In the genomic region with DNA sequence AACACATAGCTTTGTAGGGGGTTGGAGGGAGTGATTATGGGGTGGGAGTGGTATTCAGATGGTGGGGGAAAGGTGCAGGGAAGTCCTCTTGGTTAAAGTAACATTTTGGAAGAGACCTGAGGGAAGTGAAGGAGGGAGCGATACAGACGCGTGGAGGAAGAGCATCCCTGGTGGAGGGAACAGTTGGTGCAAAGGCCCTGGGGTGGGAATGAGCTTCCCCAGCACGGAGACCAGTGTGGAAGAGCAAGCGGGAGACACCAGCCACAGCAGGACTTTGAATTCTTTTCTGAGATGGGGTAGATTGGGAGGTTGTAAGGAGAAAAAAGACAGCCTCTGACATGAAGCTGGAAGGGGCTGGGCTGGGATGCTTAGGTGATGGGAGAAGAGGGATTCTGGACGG, we compare ENCODE assay signal across 10 cellular contexts. TPM values are rescaled to one million over a fixed set of nuclear protein-coding genes. Genes with fewer than 3 reads are reported as not detected.
DNase-seq lines count a peak whose midpoint lies in the region; ATAC-seq, FAIRE-seq and TF ChIP-seq lines count a peak whose summit lies in the region.
"Had no signal": no experiment of that assay in that cellular context is flagged by ENCODE, and none has a peak within 500 bp of the region (broad histone marks: within the 10 kb centered on the region; RNA-seq: fewer than 3 reads in every experiment).

No MANE protein-coding gene starts in this region.

- intact Hi-C loops in right cardiac atrium (cut with DNase I) (loop anchor here in 1 of 4 donors (10.0 kb wide), 1 partner anchor 50 kb away; no protein-coding TSS in a partner anchor), Right ventricle myocardium superior (cut with DNase I) (no loop called here)
- intact Hi-C loops in naive thymus-derived CD4-positive, alpha-beta T cell (cut with micrococcal nuclease), result no loop called here

- H3K36me3 ChIP-seq in naive thymus-derived CD4-positive, alpha-beta T cell (ENCODE audit: control insufficient read depth in 2 of 3, insufficient read depth in 3 of 3, low read length in 3 of 3), result peaks cover 0 to 17% (median 0%) of the 10 kb centered on the region in 3 experiments
- H3K36me3 ChIP-seq in HAP-1 (replicated peaks) (no peaks in the 10 kb centered on the region), small intestine (ENCODE audit: control insufficient read depth in 2 of 2, insufficient read depth in 2 of 2, low read length in 2 of 2) (no peaks in the 10 kb centered on the region)
- H3K36me3 ChIP-seq: neutrophil had no signal

- CTCF ChIA-PET in naive thymus-derived CD4-positive, alpha-beta T cell (lab: Charles Lee), result interaction anchor here (1.3 kb wide), 1 partner anchor 22 kb away, joined by 3 read pairs; no protein-coding TSS in a partner anchor

- POLR2A ChIA-PET in naive thymus-derived CD4-positive, alpha-beta T cell (lab: Charles Lee), result interaction anchor here (0.7 to 2.0 kb wide), 3 partner anchors 9 to 1503 kb away, joined by 3 to 5 read pairs (median 3); no protein-coding TSS in a partner anchor

- peak; percentile 28 for TF ChIP-seq CTCF in choroid plexus epithelial cell (conservative IDR thresholded peaks at IDR 0.05; ENCODE audit: low read depth, low read length)

- H3K36me3 Mint-ChIP-seq in naive thymus-derived CD4-positive, alpha-beta T cell, result peaks cover 0 to 16% (median 0%) of the 10 kb centered on the region in 5 donors

- H3K9me3 Mint-ChIP-seq in naive thymus-derived CD4-positive, alpha-beta T cell, result no peaks in the 10 kb centered on the region

- H3K27ac Mint-ChIP-seq in naive thymus-derived CD4-positive, alpha-beta T cell, result peak overlapping the region; percentile 15 to 93 (median 81)

- no peak for FAIRE-seq in small intestine (lab: Jason Lieb, UNC)

- ATAC-seq in right cardiac atrium, result no peak
- ATAC-seq in Right ventricle myocardium superior (ENCODE audit: poor library complexity), result no peak
- ATAC-seq in naive thymus-derived CD4-positive, alpha-beta T cell, result no peak
- ATAC-seq in GM21825 (IDR thresholded peaks at IDR 0.05; ENCODE audit: unreplicated experiment), result no peak

- H3K9me3 ChIP-seq in right cardiac atrium (ENCODE audit: control insufficient read depth, low read length), result no peaks in the 10 kb centered on the region
- no peaks in the 10 kb centered on the region for H3K9me3 ChIP-seq in naive thymus-derived CD4-positive, alpha-beta T cell (ENCODE audit: control insufficient read depth in 2 of 3, low read length in 3 of 3)
- no peaks in the 10 kb centered on the region for H3K9me3 ChIP-seq in HAP-1
- H3K9me3 ChIP-seq in small intestine (ENCODE audit: control insufficient read depth, low read depth), result no peaks in the 10 kb centered on the region
- H3K9me3 ChIP-seq: neutrophil, testis had no signal

- no peak overlapping the region for H3K4me3 ChIP-seq in right cardiac atrium (ENCODE audit: low read length)
- no peak overlapping the region for H3K4me3 ChIP-seq in choroid plexus epithelial cell (ENCODE audit: low read depth, low read length)
- peak overlapping the region; percentile 41 for H3K4me3 ChIP-seq in naive thymus-derived CD4-positive, alpha-beta T cell (ENCODE audit: low read length)
- H3K4me3 ChIP-seq in HAP-1, result no peak overlapping the region
- no peak overlapping the region for H3K4me3 ChIP-seq in small intestine (ENCODE audit: low read depth in 1 of 2, low read length in 2 of 2)

- peaks cover 42% of the 10 kb centered on the region for H3K4me1 ChIP-seq in right cardiac atrium (ENCODE audit: control insufficient read depth, insufficient read depth, low read length)
- peaks cover 0 to 23% of the 10 kb centered on the region in 2 donors for H3K4me1 ChIP-seq in naive thymus-derived CD4-positive, alpha-beta T cell (ENCODE audit: control insufficient read depth in 2 of 2, insufficient read depth in 2 of 2, low read length in 2 of 2)
- H3K4me1 ChIP-seq in HAP-1, result no peaks in the 10 kb centered on the region
- H3K4me1 ChIP-seq in small intestine (ENCODE audit: control insufficient read depth in 2 of 2, insufficient read depth in 1 of 2, low read depth in 1 of 2, low read length in 1 of 2), result peaks cover 12 to 25% of the 10 kb centered on the region in 2 donors

- no peaks in the 10 kb centered on the region for H3K27me3 ChIP-seq in right cardiac atrium (ENCODE audit: control insufficient read depth, insufficient read depth)
- no peaks in the 10 kb centered on the region for H3K27me3 ChIP-seq in naive thymus-derived CD4-positive, alpha-beta T cell (ENCODE audit: control insufficient read depth in 2 of 2, insufficient read depth in 2 of 2, low read length in 2 of 2)
- no peaks in the 10 kb centered on the region for H3K27me3 ChIP-seq in HAP-1 (ENCODE audit: low read depth)
- no peaks in the 10 kb centered on the region for H3K27me3 ChIP-seq in small intestine (ENCODE audit: control insufficient read depth in 2 of 2, insufficient read depth in 2 of 2, low read length in 2 of 2)
- H3K27me3 ChIP-seq: testis had no signal

- in situ Hi-C loops in HAP-1 (cut with MboI; ENCODE audit: low sequenced_read_pairs), result no loop called here

- DNase-seq in right cardiac atrium, result peak in 1 of 3 donors; percentile 56
- DNase-seq in Right ventricle myocardium superior, result no peak
- DNase-seq in choroid plexus epithelial cell (ENCODE audit: low read depth), result no peak
- DNase-seq in naive thymus-derived CD4-positive, alpha-beta T cell, result no peak
- DNase-seq in HAP-1 (ENCODE audit: low spot score in 2 of 2), result no peak
- DNase-seq in GF-D8 (lab: John Stamatoyannopoulos, UW), result no peak
- no peak for DNase-seq in small intestine
- DNase-seq: testis had no signal

- peak overlapping the region; percentile 86 for H3K27ac ChIP-seq in right cardiac atrium (ENCODE audit: low read length)
- peak overlapping the region; percentile 57 for H3K27ac ChIP-seq in naive thymus-derived CD4-positive, alpha-beta T cell (ENCODE audit: low read depth, low read length)
- H3K27ac ChIP-seq in small intestine (ENCODE audit: low read depth in 1 of 2, low read length in 1 of 2), result peak overlapping the region in 1 of 2 donors; percentile 57
- H3K27ac ChIP-seq: neutrophil, testis had no signal

- 90% methylated on average over 6 of the region's 6 CpGs for WGBS in right cardiac atrium
- WGBS in small intestine, 3 donors, result 82 to 86% (median 83%) methylated on average over 6 of the region's 6 CpGs

- H3K4me1 Mint-ChIP-seq in naive thymus-derived CD4-positive, alpha-beta T cell, result peaks cover 30 to 65% (median 53%) of the 10 kb centered on the region in 7 donors

- H3K4me3 Mint-ChIP-seq in naive thymus-derived CD4-positive, alpha-beta T cell, result peak overlapping the region; percentile 33 to 91 (median 84)

- H3K27me3 Mint-ChIP-seq in naive thymus-derived CD4-positive, alpha-beta T cell, result peaks cover 0 to 12% (median 0%) of the 10 kb centered on the region in 5 donors

RNA-seq across cellular contexts. Expression of a gene that starts 23.5 kb away (rescaled TPM):
- total RNA-seq in right cardiac atrium (10 to 100 TPM; 83.0 to 97.0 (median 83.5) TPM), Right ventricle myocardium superior (84.7 TPM)
- polyA plus RNA-seq in right cardiac atrium (53.6 TPM), small intestine (10 to 100 TPM; 56.0 to 87.0 (median 71.1) TPM)
- total RNA-seq in naive thymus-derived CD4-positive, alpha-beta T cell, result 100 to 1,000 TPM in 2 of 5 experiments, 10 to 100 TPM in 3; 60.2 to 115 (median 74.7) TPM
- 10 to 100 TPM; 39.9 to 44.9 TPM for polyA plus RNA-seq in naive thymus-derived CD4-positive, alpha-beta T cell

RNA-seq across cellular contexts. Expression of a gene that starts 49.4 kb away (rescaled TPM):
- total RNA-seq in right cardiac atrium (not detected), Right ventricle myocardium superior (not detected)
- polyA plus RNA-seq in right cardiac atrium (not detected), small intestine (not detected)
- total RNA-seq in naive thymus-derived CD4-positive, alpha-beta T cell, result not detected
- polyA plus RNA-seq in naive thymus-derived CD4-positive, alpha-beta T cell, result not detected
- total RNA-seq: testis had no signal
